In the genomic region with DNA sequence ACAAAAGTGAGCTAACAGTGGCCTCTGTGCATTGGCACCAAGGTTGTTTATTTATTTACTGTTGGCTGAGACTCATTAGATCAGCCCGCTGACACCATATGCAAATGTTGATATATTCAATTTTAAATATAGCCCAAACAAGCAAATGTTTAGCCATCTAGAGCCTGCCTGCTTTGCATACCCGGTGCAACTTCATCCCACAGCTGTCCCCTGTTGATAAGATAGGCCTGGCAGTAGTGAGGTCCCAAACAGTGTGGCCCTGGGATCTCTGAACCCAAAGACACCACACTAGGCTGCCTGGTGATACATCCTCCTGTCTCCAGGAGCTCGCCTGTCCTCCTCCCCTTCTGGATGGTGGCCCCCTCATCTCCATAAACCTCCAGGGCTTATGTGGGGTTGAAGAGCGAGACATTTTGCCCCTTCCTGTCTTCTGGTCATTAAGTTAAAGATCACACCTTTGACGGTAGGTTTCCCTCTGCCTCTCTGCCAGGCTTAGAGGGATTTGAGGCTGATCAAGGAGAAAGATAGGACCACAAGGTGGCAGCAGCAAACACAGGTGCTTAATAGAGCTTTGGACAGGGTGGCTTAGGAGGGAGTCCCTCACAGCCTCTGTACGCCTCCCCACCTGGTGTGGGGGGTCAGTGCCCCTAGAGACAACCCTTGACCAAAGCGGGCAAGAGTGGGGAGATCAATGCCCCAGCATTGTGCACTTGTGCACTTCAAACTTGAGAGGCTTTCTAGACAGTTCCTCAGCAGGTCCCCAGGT, we compare ENCODE assay signal across 8 cellular contexts. TPM values are rescaled to one million over a fixed set of nuclear protein-coding genes. Genes with fewer than 3 reads are reported as not detected.
DNase-seq lines count a peak whose midpoint lies in the region; ATAC-seq and TF ChIP-seq lines count a peak whose summit lies in the region.

No MANE protein-coding gene starts in this region.

- no peak overlapping the region for H3K4me3 Mint-ChIP-seq in MCF 10A (ENCODE audit: unreplicated experiment)

- no TSS peak for BruUV-seq in MCF 10A (replicated peaks; lab: Mats Ljungman, UMichigan)

- H3K27ac ChIP-seq in breast epithelium (no peak overlapping the region), tibial artery (no peak overlapping the region)

- no peaks in the 10 kb centered on the region for H3K4me1 Mint-ChIP-seq in MCF 10A (ENCODE audit: insufficient read depth, unreplicated experiment)

- no peaks in the 10 kb centered on the region for H3K36me3 ChIP-seq in breast epithelium
- H3K36me3 ChIP-seq in tibial artery: no peaks in the 10 kb centered on the region

- POLR2A ChIA-PET in MCF 10A (lab: Yijun Ruan, JAX): interaction anchor here (0.6 to 1.5 kb wide), 2 partner anchors 139 to 405 kb away, joined by 3 to 6 read pairs; no protein-coding TSS in a partner anchor

- intact Hi-C loops in MCF 10A (cut with micrococcal nuclease): loop anchor here (1.0 to 2.0 kb wide), 3 partner anchors 62 to 210 kb away; a partner anchor contains a TSS
- intact Hi-C loops in breast epithelium (cut with DNase I; ENCODE audit: low total_unique reads): no loop called here
- intact Hi-C loops in tibial artery (cut with DNase I; ENCODE audit: low total_unique reads): no loop called here

- H3K9me3 ChIP-seq in breast epithelium: peaks cover 5 to 11% of the 10 kb centered on the region in 2 donors
- peaks cover 0 to 3% (median 0%) of the 10 kb centered on the region in 3 donors for H3K9me3 ChIP-seq in tibial artery

- no peaks in the 10 kb centered on the region for H3K27me3 Mint-ChIP-seq in MCF 10A (ENCODE audit: insufficient read depth, unreplicated experiment)

- CTCF ChIA-PET in MCF 10A (lab: Yijun Ruan, JAX): interaction anchor here (0.5 to 7.6 kb wide), 24 partner anchors 11 to 1410 kb away, joined by 3 to 103 read pairs (median 4); a partner anchor contains a TSS

- no peak for TF ChIP-seq POLR2A in breast epithelium (IDR thresholded peaks at IDR 0.05)

- TF ChIP-seq CTCF in MCF 10A (IDR thresholded peaks at IDR 0.05; ENCODE audit: unreplicated experiment) (peak; percentile 53), breast epithelium (IDR thresholded peaks at IDR 0.05) (peak in 1 of 3 donors; percentile 9), epithelial cell of proximal tubule (conservative IDR thresholded peaks at IDR 0.05; ENCODE audit: low read depth, low read length) (peak; percentile 77), tibial artery (IDR thresholded peaks at IDR 0.05) (no peak)

- ATAC-seq in HG03354 (IDR thresholded peaks at IDR 0.05; ENCODE audit: poor library complexity, severe bottlenecking, unreplicated experiment): peak; percentile 88

- H3K9me3 Mint-ChIP-seq in MCF 10A (ENCODE audit: unreplicated experiment): no peaks in the 10 kb centered on the region

- no peak overlapping the region for H3K27ac Mint-ChIP-seq in MCF 10A (ENCODE audit: low read depth, unreplicated experiment)

- H3K4me3 ChIP-seq in breast epithelium (no peak overlapping the region), epithelial cell of proximal tubule (ENCODE audit: low read depth, low read length) (no peak overlapping the region), tibial artery (no peak overlapping the region)

- DNase-seq in MCF 10A (ENCODE audit: unreplicated experiment) (peak; percentile 53), breast epithelium (ENCODE audit: low spot score in 2 of 2) (no peak), UCSD-AML1 (lab: John Stamatoyannopoulos, UW; ENCODE audit: unreplicated experiment) (peak; percentile 17), epithelial cell of proximal tubule (ENCODE audit: low read depth) (no peak), tibial artery (no peak), mesenteric fat pad (ENCODE audit: low spot score) (no peak)
- DNase-seq in stimulated activated CD4-positive, alpha-beta T cell treated with anti-CD3 and anti-CD28 coated beads, Interleukin-1b, Interleukin-23, amount 100 ng/mL, for 48 hours: peak; percentile 13

- H3K27me3 ChIP-seq in breast epithelium (no peaks in the 10 kb centered on the region), tibial artery (peaks cover 0 to 5% of the 10 kb centered on the region in 2 donors)

- H3K4me1 ChIP-seq in breast epithelium: no peaks in the 10 kb centered on the region
- no peaks in the 10 kb centered on the region for H3K4me1 ChIP-seq in tibial artery

- no peaks in the 10 kb centered on the region for H3K36me3 Mint-ChIP-seq in MCF 10A (ENCODE audit: insufficient read depth, unreplicated experiment)

RNA-seq across cellular contexts. Expression of a gene that starts 23.7 kb away (rescaled TPM):
- total RNA-seq in MCF 10A (2022) (25.9 and 26.7 TPM in 2 replicates), breast epithelium (10 to 100 TPM in 2 of 3 donors, 1 to 10 TPM in 1; 2.4 to 53.1 (median 22.0) TPM), epithelial cell of proximal tubule (34.1 and 48.4 TPM in 2 replicates), mesenteric fat pad (1.6 TPM)

RNA-seq across cellular contexts. Expression of a gene that starts 47.7 kb away (rescaled TPM):
- 2.2 and 5.0 TPM in 2 replicates for total RNA-seq in MCF 10A (2022)
- 1 to 10 TPM in 2 of 3 donors, under 1 TPM in 1; 0.80 to 3.4 (median 1.6) TPM for total RNA-seq in breast epithelium
- total RNA-seq in epithelial cell of proximal tubule: 0.22 and 0.69 TPM in 2 replicates
- total RNA-seq in mesenteric fat pad: 0.16 TPM

Comparison
In these comparisons a context has a peak if more than half of its experiments do, and no peak if none do; other contexts are left out.
1. DNase-seq: peak in MCF 10A (single experiment), UCSD-AML1 (single experiment) and stimulated activated CD4-positive, alpha-beta T cell treated with anti-CD3 and anti-CD28 coated beads, Interleukin-1b, Interleukin-23, amount 100 ng/mL, for 48 hours (single experiment); none in breast epithelium (0 of 2), epithelial cell of proximal tubule (single experiment), tibial artery (0 of 2) and mesenteric fat pad (single experiment).
2. CTCF ChIP-seq: peak in MCF 10A (single experiment) and epithelial cell of proximal tubule (single experiment); none in tibial artery (0 of 2).